Comparison of ENCODE assay signal across 33 cellular contexts in the genomic region with DNA sequence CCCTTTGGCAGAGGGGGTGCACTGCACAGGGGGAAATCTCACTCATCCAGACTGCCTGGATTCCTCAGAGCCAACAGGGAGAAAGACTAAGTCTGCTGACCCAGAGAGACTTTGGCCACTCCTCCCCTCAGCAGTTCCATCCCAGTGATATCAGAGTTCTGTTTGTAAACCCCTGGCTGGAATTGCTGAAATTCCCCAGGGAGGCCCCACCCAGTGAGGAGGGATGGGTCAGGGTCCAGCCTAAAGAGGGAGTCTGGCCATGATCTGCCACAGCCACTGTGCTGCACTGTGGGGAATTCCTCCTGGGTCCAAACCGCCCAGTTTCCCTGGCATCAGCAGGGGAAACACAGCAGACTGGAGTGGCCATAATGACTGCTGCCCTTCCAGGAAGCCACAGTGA.
"Had no signal": no experiment of that assay in that cellular context is flagged by ENCODE, and none has a peak within 500 bp of the region (broad histone marks: within the 10 kb centered on the region; RNA-seq: fewer than 3 reads in every experiment).

No MANE protein-coding gene starts in this region.

- H3K4me1 ChIP-seq: Peyer's patch, SJSA1 had no signal

- H3K36me3 ChIP-seq: brain microvascular endothelial cell, cardiac muscle cell, Peyer's patch, SJSA1 had no signal

- ATAC-seq: activated CD8-positive, alpha-beta T cell treated with anti-CD3 and anti-CD28 coated beads for 36 hours; activated T-cell treated with anti-CD3 and anti-CD28 coated beads, Interleukin-2, amount 50 U/mL, for 72 hours; activated T-helper 17 cell treated with anti-CD3 and anti-CD28 coated beads, Interleukin-2, amount 50 U/mL, for 72 hours; PC-3 had no signal

- H3K4me1 Mint-ChIP-seq: activated T-helper 17 cell treated with anti-CD3 and anti-CD28 coated beads, Interleukin-2, amount 50 U/mL, for 72 hours had no signal

- H3K27me3 ChIP-seq: brain microvascular endothelial cell, cardiac muscle cell, Peyer's patch, SJSA1 had no signal

- H3K27ac ChIP-seq: brain microvascular endothelial cell, cardiac muscle cell, KMS-11, Peyer's patch, SJSA1 had no signal

- FAIRE-seq: TTC549 had no signal

- H3K4me3 Mint-ChIP-seq: activated CD4-positive, alpha-beta T cell treated with anti-CD3 and anti-CD28 coated beads, Interleukin-2, amount 10 ng/mL, durations not matched to agents 24 days and 14 days; activated CD8-positive, alpha-beta T cell treated with anti-CD3 and anti-CD28 coated beads for 36 hours; activated naive CD8-positive, alpha-beta T cell treated with anti-CD3 and anti-CD28 coated beads for 36 hours; activated T-cell treated with anti-CD3 and anti-CD28 coated beads, Interleukin-2, amount 50 U/mL, for 72 hours; activated T-helper 17 cell treated with anti-CD3 and anti-CD28 coated beads, Interleukin-2, amount 50 U/mL, for 72 hours; T-helper 1 cell treated with Interleukin-12 subunit alpha and Interleukin-12 subunit beta and Interleukin-4 antibody, amounts not matched to agents 30 μg/mL and 1 μg/mL, for 36 hours; T-helper 2 cell treated with Interferon-gamma antibody and Interleukin-4, amounts not matched to agents 5 μg/mL and 100 μg/mL, for 36 hours had no signal

- DNase-seq: activated CD4-positive, alpha-beta T cell treated with anti-CD3 and anti-CD28 coated beads, Interleukin-2, amount 10 ng/mL, durations not matched to agents 24 days and 14 days; activated CD4-positive, alpha-beta T cell treated with anti-CD3 and anti-CD28 coated beads, Interleukin-2, amount 50 U/mL, for 4 hours; activated CD8-positive, alpha-beta T cell treated with anti-CD3 and anti-CD28 coated beads for 36 hours; activated effector memory CD4-positive, alpha-beta T cell treated with anti-CD3 and anti-CD28 coated beads, Interleukin-2, amount 50 U/mL, for 16 hours; activated naive CD4-positive, alpha-beta T cell; activated naive CD4-positive, alpha-beta T cell treated with anti-CD3 and anti-CD28 coated beads, Interleukin-2, amount 50 U/mL, for 16 hours; activated naive CD8-positive, alpha-beta T cell treated with anti-CD3 and anti-CD28 coated beads for 36 hours; activated T-cell treated with anti-CD3 and anti-CD28 coated beads, Interleukin-2, amount 50 U/mL, for 1 hour; activated T-cell treated with anti-CD3 and anti-CD28 coated beads, Interleukin-2, amount 50 U/mL, for 72 hours; amniotic stem cell; aorta; brain microvascular endothelial cell; MM.1S; MV-4-11; NCI-H1092; NCI-H1436 treated with DMSO at 0.1 percent for 48 hours; NCI-H1694 treated with DMSO at 0.1 percent for 48 hours; NCI-H2029; NCI-H2171; NCI-H69; NK-92 treated with Interleukin-12 subunit alpha and Interleukin-12 subunit beta, amount 100 ng/mL, for 24 hours; PC-3; Peyer's patch; RPMI8226; SHP77 treated with DMSO at 0.1 percent for 48 hours; SK-N-SH had no signal

- H3K27ac Mint-ChIP-seq: activated CD4-positive, alpha-beta T cell treated with anti-CD3 and anti-CD28 coated beads, Interleukin-2, amount 10 ng/mL, durations not matched to agents 24 days and 14 days; activated CD8-positive, alpha-beta T cell treated with anti-CD3 and anti-CD28 coated beads for 36 hours; activated naive CD8-positive, alpha-beta T cell treated with anti-CD3 and anti-CD28 coated beads for 36 hours; activated T-cell treated with anti-CD3 and anti-CD28 coated beads, Interleukin-2, amount 50 U/mL, for 72 hours; activated T-helper 17 cell treated with anti-CD3 and anti-CD28 coated beads, Interleukin-2, amount 50 U/mL, for 72 hours; T-helper 1 cell treated with Interleukin-12 subunit alpha and Interleukin-12 subunit beta and Interleukin-4 antibody, amounts not matched to agents 30 μg/mL and 1 μg/mL, for 36 hours; T-helper 2 cell treated with Interferon-gamma antibody and Interleukin-4, amounts not matched to agents 5 μg/mL and 100 μg/mL, for 36 hours had no signal

- H3K4me2 ChIP-seq: KMS-11, SK-N-SH had no signal

- H3K9me3 ChIP-seq: SJSA1, SK-N-SH had no signal

- H3K9ac ChIP-seq: KMS-11, SK-N-SH had no signal

- H3K4me3 ChIP-seq: cardiac muscle cell, Peyer's patch, SJSA1 had no signal
